Comparison of ENCODE assay signal across 10 cellular contexts in genomic region chr2:218607436-218608115, GRCh38. TPM values are rescaled to one million over a fixed set of nuclear protein-coding genes. Genes with fewer than 3 reads are reported as not detected.
DNase-seq lines count a peak whose midpoint lies in the region; ATAC-seq, FAIRE-seq and TF ChIP-seq lines count a peak whose summit lies in the region.
"Had no signal": no experiment of that assay in that cellular context is flagged by ENCODE, and none has a peak within 500 bp of the region (broad histone marks: within the 10 kb centered on the region; RNA-seq: fewer than 3 reads in every experiment).

Gene PLCD4 (plus strand): TSS chr2:218607899. CDS start chr2:218615740, 7,841 bp downstream.

- no peak within 1 kb of the TSS for H3K27ac ChIP-seq in pancreas

- H3K9me3 ChIP-seq in pancreas = no peaks in the 10 kb centered on the region

- FAIRE-seq in pancreas (lab: Jason Lieb, UNC) = no peak

- DNase-seq in DMS 273 treated with DMSO at 0.1 percent for 48 hours (lab: John Stamatoyannopoulos, UW) (peak; percentile 32), RPMI7951 (ENCODE audit: low read depth) (peak; percentile 98), fibroblast of pulmonary artery (ENCODE audit: low read depth) (peak; percentile 69), pancreas (no peak), SW 1271 (lab: John Stamatoyannopoulos, UW) (no peak), NCI-H510A treated with DMSO at 0.1 percent for 48 hours (lab: John Stamatoyannopoulos, UW) (no peak), NCI-H510A (lab: John Stamatoyannopoulos, UW) (no peak)
- DNase-seq: activated naive CD8-positive, alpha-beta T cell treated with anti-CD3 and anti-CD28 coated beads, Interleukin-2, amount 10 ng/mL, durations not matched to agents 7 days and 5 days; stimulated activated CD4-positive, alpha-beta T cell treated with anti-CD3 and anti-CD28 coated beads, Interleukin-2, amount 100 ng/mL, for 24 hours had no signal

- 23 to 29% methylated on average over 8 of the region's 8 CpGs for WGBS in pancreas, 2 donors

- no peaks in the 10 kb centered on the region for H3K27me3 ChIP-seq in pancreas

- intact Hi-C loops in pancreas (cut with DNase I) = no loop called here

- H3K4me3 ChIP-seq in fibroblast of pulmonary artery (replicated peaks; ENCODE audit: low read depth, low read length) = peak within 1 kb of the TSS; percentile 51
- no peak within 1 kb of the TSS for H3K4me3 ChIP-seq in pancreas

- TF ChIP-seq CTCF in fibroblast of pulmonary artery (IDR thresholded peaks at IDR 0.05; ENCODE audit: low read length, missing control alignments) (peak; percentile 17), pancreas (IDR thresholded peaks at IDR 0.05) (no peak)

- ATAC-seq in pancreas = peak in 3 of 4 donors; percentile 34 to 68 (median 54)
- no peak for ATAC-seq in HG03095 (IDR thresholded peaks at IDR 0.05; ENCODE audit: unreplicated experiment)

- no peaks in the 10 kb centered on the region for H3K4me1 ChIP-seq in pancreas

- H3K36me3 ChIP-seq in pancreas = no peaks in the 10 kb centered on the region

RNA-seq across cellular contexts. Expression of gene PLCD4, which starts in this region (rescaled TPM):
- total RNA-seq in RPMI7951 (2014; rRNA removed; shearing (Covaris generic)) = 8.5 and 10.2 TPM in 2 replicates
- total RNA-seq in pancreas = under 1 TPM in 5 of 6 donors, not detected in 1; 0.19 to 0.58 (median 0.34) TPM
- 1 to 10 TPM in 1 of 2 donors, under 1 TPM in 1; 0.27 to 1.1 TPM for polyA plus RNA-seq in pancreas

Comparison
In these comparisons a context has a peak if more than half of its experiments do, and no peak if none do; other contexts are left out.
1. DNase-seq: peak in DMS 273 treated with DMSO at 0.1 percent for 48 hours (single experiment), RPMI7951 (single experiment) and fibroblast of pulmonary artery (single experiment); none in pancreas (0 of 6), SW 1271 (0 of 2), NCI-H510A treated with DMSO at 0.1 percent for 48 hours (single experiment) and NCI-H510A (single experiment).